Comparison of ENCODE assay signal across 10 cellular contexts in the genomic region with DNA sequence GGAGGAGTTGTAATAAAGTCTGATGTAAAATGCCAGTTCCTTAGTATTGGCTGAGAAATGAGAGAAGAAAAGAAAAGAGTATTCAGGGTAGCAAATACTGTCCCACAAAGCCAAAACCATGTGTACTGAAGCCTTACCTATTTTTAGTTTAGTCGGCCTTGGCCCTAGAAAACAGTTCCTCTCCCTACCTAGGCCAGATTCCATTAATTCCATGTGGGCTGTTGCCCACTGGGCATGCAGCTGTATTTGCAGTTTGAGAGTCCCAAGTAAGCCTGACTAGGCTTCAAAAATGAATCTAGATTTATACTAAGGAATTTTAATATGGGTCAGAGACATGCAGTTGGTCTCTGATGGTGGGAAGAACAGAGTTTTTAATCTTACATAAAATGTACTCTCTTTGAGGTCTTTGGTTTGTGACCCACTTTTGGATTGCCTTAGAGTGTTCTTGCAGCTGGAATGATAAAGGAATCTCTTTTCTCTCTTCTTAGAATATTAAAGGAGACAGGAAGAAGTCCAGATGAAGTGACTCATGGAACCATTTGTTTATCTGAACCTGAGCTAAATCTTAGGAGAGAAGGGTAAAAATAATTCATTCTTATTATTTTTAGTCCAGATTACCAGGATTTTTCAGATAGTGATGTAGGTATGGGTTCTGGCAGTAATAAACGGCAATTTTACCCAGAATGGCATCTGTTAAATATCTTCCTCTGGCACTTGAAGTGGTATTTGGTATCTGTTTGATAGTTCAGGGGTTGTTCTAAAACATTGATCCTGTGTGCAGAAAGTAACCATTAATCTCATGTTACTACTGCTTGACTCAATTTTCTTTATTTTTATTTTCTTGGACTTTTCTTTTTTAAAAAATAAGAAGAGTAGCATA. TPM values are rescaled to one million over a fixed set of nuclear protein-coding genes. Genes with fewer than 3 reads are reported as not detected.
A peak's percentile ranks its signal among the peaks of the same experiment; 100 is the strongest.
DNase-seq lines count a peak whose midpoint lies in the region; ATAC-seq, FAIRE-seq and TF ChIP-seq lines count a peak whose summit lies in the region.
"Had no signal": no experiment of that assay in that cellular context is flagged by ENCODE, and none has a peak within 500 bp of the region (broad histone marks: within the 10 kb centered on the region; RNA-seq: fewer than 3 reads in every experiment).

No MANE protein-coding gene starts in this region.

- H3K9me3 ChIP-seq in tibial artery = peaks cover 0 to 4% (median 0%) of the 10 kb centered on the region in 3 donors

- H3K36me3 ChIP-seq in bronchial epithelial cell (ENCODE audit: control insufficient read depth, insufficient read depth, low read length) (no peaks in the 10 kb centered on the region), tibial artery (no peaks in the 10 kb centered on the region)

- H3K4me1 ChIP-seq in tibial artery = peaks cover 0 to 27% (median 16%) of the 10 kb centered on the region in 4 donors

- FAIRE-seq in bronchial epithelial cell (lab: Jason Lieb, UNC) = no peak

- intact Hi-C loops in tibial artery (cut with DNase I; ENCODE audit: low total_unique reads) = no loop called here

- ATAC-seq in left lobe of liver (peak; percentile 92), HG03097 (IDR thresholded peaks at IDR 0.05; ENCODE audit: low FRiP score, unreplicated experiment) (no peak), GM19035 (IDR thresholded peaks at IDR 0.05; ENCODE audit: unreplicated experiment) (no peak)
- ATAC-seq: activated CD4-positive, CD25-positive, alpha-beta regulatory T cell treated with anti-CD3 and anti-CD28 coated beads, Interleukin-2, amount 50 U/mL, for 24 hours had no signal

- H3K4me3 ChIP-seq in HFF-Myc (replicated peaks; ENCODE audit: low read depth, low read length) = no peak overlapping the region
- H3K4me3 ChIP-seq in bronchial epithelial cell (ENCODE audit: low read depth, low read length) = no peak overlapping the region
- no peak overlapping the region for H3K4me3 ChIP-seq in tibial artery

- peak overlapping the region; percentile 6 to 40 for H3K27ac ChIP-seq in tibial artery

- no peaks in the 10 kb centered on the region for H3K27me3 ChIP-seq in bronchial epithelial cell (ENCODE audit: control insufficient read depth, insufficient read depth, low read length)
- no peaks in the 10 kb centered on the region for H3K27me3 ChIP-seq in tibial artery

- DNase-seq in HFF-Myc (ENCODE audit: extremely low read depth, low read depth) = peak; percentile 16
- DNase-seq in bronchial epithelial cell (ENCODE audit: low read depth) = peak; percentile 15
- DNase-seq in left lobe of liver (ENCODE audit: low spot score) = peak; percentile 49
- no peak for DNase-seq in tibial artery
- no peak for DNase-seq in NOMO-1 treated with DMSO at 0.1 percent for 48 hours (lab: John Stamatoyannopoulos, UW; ENCODE audit: unreplicated experiment)
- DNase-seq: hypothalamus, NCI-H1417 treated with DMSO at 0.1 percent for 48 hours had no signal

- TF ChIP-seq CTCF in HFF-Myc (IDR thresholded peaks at IDR 0.05; ENCODE audit: low read depth, low read length, missing control alignments) (no peak), bronchial epithelial cell (IDR thresholded peaks at IDR 0.05; ENCODE audit: insufficient read depth, low read length, severe bottlenecking) (no peak), tibial artery (IDR thresholded peaks at IDR 0.05) (no peak)

RNA-seq across cellular contexts. Expression of a gene that starts 33.8 kb away (rescaled TPM):
- 43.0 and 46.3 TPM in 2 replicates for total RNA-seq in bronchial epithelial cell
- total RNA-seq in left lobe of liver = 11.6 TPM

Comparison
In these comparisons a context has a peak if more than half of its experiments do, and no peak if none do; other contexts are left out.
1. DNase-seq: peak in HFF-Myc (single experiment), bronchial epithelial cell (single experiment) and left lobe of liver (single experiment); none in tibial artery (0 of 2) and NOMO-1 treated with DMSO at 0.1 percent for 48 hours (single experiment).